Comparison of ENCODE assay signal across 2 cellular contexts in genomic region chr6:3949531-3949930, GRCh38.
TF ChIP-seq lines count a peak whose summit lies in the region.

No MANE protein-coding gene starts in this region.

TF ChIP-seq in GM23338, 12 proteins besides CTCF, POLR2A, EP300 and RAD21 (continued from another document):
- TF ChIP-seq ZNF462 (CRISPR knock-in tag; IDR thresholded peaks at IDR 0.05) = no peak
- no peak for TF ChIP-seq NANOG (IDR thresholded peaks at IDR 0.05; ENCODE audit: borderline replicate concordance)
- no peak for TF ChIP-seq ETS1 (IDR thresholded peaks at IDR 0.05)
- TF ChIP-seq REST (IDR thresholded peaks at IDR 0.05; ENCODE audit: unreplicated experiment) = no peak
- TF ChIP-seq EZH2 (IDR thresholded peaks at IDR 0.05; ENCODE audit: low read depth, unreplicated experiment) = no peak

TF ChIP-seq in IMR-90, 13 proteins besides CTCF, POLR2A, EP300 and RAD21 (continued from another document):
- TF ChIP-seq ELK1 (IDR thresholded peaks at IDR 0.05; ENCODE audit: borderline replicate concordance, low read depth, low read length) (no peak), USF2 (IDR thresholded peaks at IDR 0.05; ENCODE audit: low read depth, low read length) (no peak), MXI1 (IDR thresholded peaks at IDR 0.05; ENCODE audit: borderline replicate concordance, low read depth, low read length) (no peak), MAFK (IDR thresholded peaks at IDR 0.05; ENCODE audit: low read depth, low read length) (no peak), CHD1 (IDR thresholded peaks at IDR 0.05; ENCODE audit: low read depth, low read length) (no peak), BHLHE40 (IDR thresholded peaks at IDR 0.05; ENCODE audit: low read depth, low read length) (no peak), MAZ (IDR thresholded peaks at IDR 0.05; ENCODE audit: borderline replicate concordance, low read depth, low read length) (no peak), SMC3 (IDR thresholded peaks at IDR 0.05; ENCODE audit: low read depth, low read length) (no peak), CEBPB (IDR thresholded peaks at IDR 0.05; ENCODE audit: low read depth, low read length) (no peak), RFX5 (IDR thresholded peaks at IDR 0.05; ENCODE audit: low read depth, low read length) (no peak)
